In genomic region chr15:43276563-43277200, GRCh38 we compare ENCODE assay signal across 25 cellular contexts. TPM values are rescaled to one million over a fixed set of nuclear protein-coding genes. Genes with fewer than 3 reads are reported as not detected.
DNase-seq lines count a peak whose midpoint lies in the region; ATAC-seq and TF ChIP-seq lines count a peak whose summit lies in the region.
"Had no signal": no experiment of that assay in that cellular context is flagged by ENCODE, and none has a peak within 500 bp of the region (broad histone marks: within the 10 kb centered on the region; RNA-seq: fewer than 3 reads in every experiment).

No MANE protein-coding gene starts in this region.

- no peaks in the 10 kb centered on the region for H3K36me3 Mint-ChIP-seq in stimulated activated effector memory CD8-positive, alpha-beta T cell treated with anti-CD3 and anti-CD28 coated beads, Interleukin-12 subunit alpha, Interleukin-12 subunit beta, amount 100 ng/mL, for 72 hours

- no peak overlapping the region for H3K27ac Mint-ChIP-seq in stimulated activated effector memory CD8-positive, alpha-beta T cell treated with anti-CD3 and anti-CD28 coated beads, Interleukin-12 subunit alpha, Interleukin-12 subunit beta, amount 100 ng/mL, for 72 hours

- ATAC-seq in heart left ventricle = no peak
- ATAC-seq in stimulated activated effector memory CD8-positive, alpha-beta T cell treated with anti-CD3 and anti-CD28 coated beads, Interleukin-12 subunit alpha, Interleukin-12 subunit beta, amount 100 ng/mL, for 72 hours = peak; percentile 14
- no peak for ATAC-seq in GM18907 (IDR thresholded peaks at IDR 0.05; ENCODE audit: unreplicated experiment)
- ATAC-seq: GM12878, SK-N-SH treated with all-trans-retinoic acid at 6 μM for 48 hours had no signal

- intact Hi-C loops in heart left ventricle (cut with DNase I) = no loop called here

- no peak overlapping the region for H3K4me3 Mint-ChIP-seq in stimulated activated effector memory CD8-positive, alpha-beta T cell treated with anti-CD3 and anti-CD28 coated beads, Interleukin-12 subunit alpha, Interleukin-12 subunit beta, amount 100 ng/mL, for 72 hours

- TF ChIP-seq CTCF in right atrium auricular region (IDR thresholded peaks at IDR 0.05) = no peak
- no peak for TF ChIP-seq CTCF in heart left ventricle (IDR thresholded peaks at IDR 0.05)

- H3K9me3 Mint-ChIP-seq in stimulated activated effector memory CD8-positive, alpha-beta T cell treated with anti-CD3 and anti-CD28 coated beads, Interleukin-12 subunit alpha, Interleukin-12 subunit beta, amount 100 ng/mL, for 72 hours = no peaks in the 10 kb centered on the region

- H3K27me3 ChIP-seq in right atrium auricular region = no peaks in the 10 kb centered on the region
- H3K27me3 ChIP-seq in heart left ventricle = peaks cover 0 to 7% (median 0%) of the 10 kb centered on the region in 9 donors
- H3K27me3 ChIP-seq: Peyer's patch had no signal

- WGBS in heart left ventricle, 4 donors = 64 to 76% (median 73%) methylated on average over 9 to 12 of the region's 12 CpGs

- peaks cover 5% of the 10 kb centered on the region for H3K4me1 Mint-ChIP-seq in stimulated activated effector memory CD8-positive, alpha-beta T cell treated with anti-CD3 and anti-CD28 coated beads, Interleukin-12 subunit alpha, Interleukin-12 subunit beta, amount 100 ng/mL, for 72 hours

- DNase-seq in right atrium auricular region (ENCODE audit: low spot score) (peak; percentile 54), heart left ventricle (no peak), mesenteric fat pad (ENCODE audit: low spot score) (peak; percentile 67), kidney tubule cell (ENCODE audit: low spot score) (no peak)
- no peak for DNase-seq in stimulated activated effector memory CD8-positive, alpha-beta T cell treated with anti-CD3 and anti-CD28 coated beads, Interleukin-12 subunit alpha, Interleukin-12 subunit beta, amount 100 ng/mL, for 72 hours (ENCODE audit: low spot score in 2 of 2)
- DNase-seq in effector CD8-positive, alpha-beta T cell (lab: John Stamatoyannopoulos, UW) = no peak
- DNase-seq: AML-193, DMS79, MM.1S, NCI-H1048, NCI-H1417 treated with DMSO at 0.1 percent for 48 hours, NCI-H187, NCI-H2107, NCI-H226, NCI-H510A treated with DMSO at 0.1 percent for 48 hours, NCI-H774 had no signal

- no peak overlapping the region for H3K4me3 ChIP-seq in right atrium auricular region
- no peak overlapping the region for H3K4me3 ChIP-seq in heart left ventricle
- H3K4me3 ChIP-seq: GM12878, HAP-1, Peyer's patch had no signal

- H3K4me1 ChIP-seq in right atrium auricular region (peaks cover 0 to 7% of the 10 kb centered on the region in 2 donors), heart left ventricle (peaks cover 0 to 6% (median 0%) of the 10 kb centered on the region in 12 donors)
- H3K4me1 ChIP-seq: HAP-1, Peyer's patch had no signal

- no peak for TF ChIP-seq POLR2A in heart left ventricle (IDR thresholded peaks at IDR 0.05)

- H3K9me3 ChIP-seq in right atrium auricular region (no peaks in the 10 kb centered on the region), heart left ventricle (peaks cover 0 to 9% (median 0%) of the 10 kb centered on the region in 12 donors)
- H3K9me3 ChIP-seq: Peyer's patch had no signal

- H3K36me3 ChIP-seq in right atrium auricular region = no peaks in the 10 kb centered on the region
- H3K36me3 ChIP-seq in heart left ventricle = no peaks in the 10 kb centered on the region
- H3K36me3 ChIP-seq: HAP-1, Peyer's patch had no signal

- H3K27ac ChIP-seq in right atrium auricular region (no peak overlapping the region), heart left ventricle (no peak overlapping the region)
- H3K27ac ChIP-seq: Peyer's patch had no signal

RNA-seq across cellular contexts. Expression of gene TGM5, which starts 10.0 kb away (rescaled TPM):
- under 1 TPM in 1 of 2 donors, not detected in 1; 0.15 TPM for total RNA-seq in right atrium auricular region
- 1 to 10 TPM in 1 of 9 donors, not detected in 8; 1.2 TPM for total RNA-seq in heart left ventricle
- not detected for polyA plus RNA-seq in heart left ventricle
- 0.45 TPM for total RNA-seq in mesenteric fat pad
- total RNA-seq: A172, LHCN-M2, OCI-LY7, Peyer's patch had no signal
- polyA plus RNA-seq: AG04450 had no signal

RNA-seq across cellular contexts. Expression of gene TGM7, which starts 25.4 kb away (rescaled TPM):
- total RNA-seq in right atrium auricular region = not detected
- total RNA-seq in heart left ventricle = not detected
- not detected for polyA plus RNA-seq in heart left ventricle
- not detected for total RNA-seq in mesenteric fat pad
- total RNA-seq: A172, GM12878, LHCN-M2, OCI-LY7, Peyer's patch had no signal
- polyA plus RNA-seq: AG04450, GM12878 had no signal

RNA-seq across cellular contexts. Expression of gene LCMT2, which starts 53.7 kb away (rescaled TPM):
- total RNA-seq in right atrium auricular region = 1 to 10 TPM; 4.4 to 8.6 TPM
- 1 to 10 TPM; 4.2 to 9.1 (median 6.4) TPM for total RNA-seq in heart left ventricle
- 1 to 10 TPM; 1.2 to 5.4 TPM for polyA plus RNA-seq in heart left ventricle
- 9.5 TPM for total RNA-seq in mesenteric fat pad

RNA-seq across cellular contexts. Expression of gene EPB42, which starts 55.9 kb away (rescaled TPM):
- 1 to 10 TPM; 1.1 TPM for total RNA-seq in right atrium auricular region
- 1 to 10 TPM in 1 of 9 donors, under 1 TPM in 1, not detected in 7; 0.52 to 1.7 TPM for total RNA-seq in heart left ventricle
- polyA plus RNA-seq in heart left ventricle = under 1 TPM; 0.08 to 0.15 TPM
- 2.8 TPM for total RNA-seq in mesenteric fat pad
- total RNA-seq: A172, GM12878, LHCN-M2, OCI-LY7, Peyer's patch had no signal
- polyA plus RNA-seq: AG04450, GM12878 had no signal

Comparison
In these comparisons a context has a peak if more than half of its experiments do, and no peak if none do; other contexts are left out.
1. DNase-seq: peak in right atrium auricular region (single experiment) and mesenteric fat pad (single experiment); none in heart left ventricle (0 of 5), stimulated activated effector memory CD8-positive, alpha-beta T cell treated with anti-CD3 and anti-CD28 coated beads, Interleukin-12 subunit alpha, Interleukin-12 subunit beta, amount 100 ng/mL, for 72 hours (0 of 2), effector CD8-positive, alpha-beta T cell (single experiment) and kidney tubule cell (single experiment).